ENCODE assay signal across 29 cellular contexts in the genomic region with DNA sequence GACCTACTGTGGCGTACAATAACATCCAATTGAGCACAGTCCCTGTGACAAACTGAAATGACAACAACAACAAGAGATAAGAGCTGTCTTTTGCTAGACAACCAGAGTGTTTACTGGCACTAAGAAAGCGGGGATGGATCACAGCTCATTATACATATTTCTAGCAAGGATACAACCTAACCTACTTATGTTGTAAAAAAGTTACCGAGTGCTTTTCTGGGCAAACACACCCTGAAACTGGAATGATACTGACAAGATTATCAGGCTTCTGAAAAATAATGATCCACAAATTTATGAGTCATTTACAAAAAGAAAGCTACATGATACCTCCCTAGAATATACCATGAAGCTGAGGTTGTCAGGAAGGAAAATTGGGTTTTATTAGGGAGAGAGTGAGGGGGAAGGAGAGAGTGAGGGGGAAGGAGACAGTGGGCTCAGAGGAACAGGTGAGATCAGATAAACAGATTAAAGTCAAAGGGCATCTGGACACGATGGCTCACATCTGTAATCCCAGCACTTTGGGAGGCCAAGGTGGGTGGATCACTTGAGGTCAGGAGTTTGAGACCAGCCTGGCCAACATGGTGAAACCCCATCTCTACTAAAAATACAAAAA. TPM values are rescaled to one million over a fixed set of nuclear protein-coding genes. Genes with fewer than 3 reads are reported as not detected.
"Had no signal": no experiment of that assay in that cellular context is flagged by ENCODE, and none has a peak within 500 bp of the region (broad histone marks: within the 10 kb centered on the region; RNA-seq: fewer than 3 reads in every experiment).

No MANE protein-coding gene starts in this region.

- H3K9me3 Mint-ChIP-seq: activated naive CD4-positive, alpha-beta T cell treated with anti-CD3 and anti-CD28 coated beads for 36 hours; activated naive CD8-positive, alpha-beta T cell treated with anti-CD3 and anti-CD28 coated beads for 36 hours; activated T-helper 1 cell treated with anti-CD3 and anti-CD28 coated beads, Interleukin-12 subunit alpha, Interleukin-12 subunit beta, Interleukin-2, Interleukin-4 antibody, amounts not matched to agents 30 ng/mL and 10 ng/mL and 1 ng/mL, durations not matched to agents 14 hours and 24 hours and 36 hours; naive B cell; nephron progenitor cell; stimulated activated effector memory CD8-positive, alpha-beta T cell treated with anti-CD3 and anti-CD28 coated beads, Interleukin-12 subunit alpha, Interleukin-12 subunit beta, amount 100 ng/mL, for 72 hours had no signal

- H3K4me1 Mint-ChIP-seq: activated naive CD8-positive, alpha-beta T cell treated with anti-CD3 and anti-CD28 coated beads for 36 hours; stimulated activated effector memory CD8-positive, alpha-beta T cell treated with anti-CD3 and anti-CD28 coated beads, Interleukin-12 subunit alpha, Interleukin-12 subunit beta, amount 100 ng/mL, for 72 hours had no signal

- H3K27me3 ChIP-seq: adrenal gland, body of pancreas, neutrophil, ovary, sigmoid colon, suprapubic skin, tibial artery, uterus had no signal

- H3K27me3 Mint-ChIP-seq: naive B cell, progenitor cell of endocrine pancreas had no signal

- H3K27ac Mint-ChIP-seq: activated naive CD4-positive, alpha-beta T cell treated with anti-CD3 and anti-CD28 coated beads for 36 hours; activated naive CD8-positive, alpha-beta T cell treated with anti-CD3 and anti-CD28 coated beads for 36 hours; activated T-helper 1 cell treated with anti-CD3 and anti-CD28 coated beads, Interleukin-12 subunit alpha, Interleukin-12 subunit beta, Interleukin-2, Interleukin-4 antibody, amounts not matched to agents 30 ng/mL and 10 ng/mL and 1 ng/mL, durations not matched to agents 14 hours and 24 hours and 36 hours; nephron progenitor cell; stimulated activated effector memory CD8-positive, alpha-beta T cell treated with anti-CD3 and anti-CD28 coated beads, Interleukin-12 subunit alpha, Interleukin-12 subunit beta, amount 100 ng/mL, for 72 hours had no signal

- H3K4me3 ChIP-seq: adrenal gland, body of pancreas, ovary, sigmoid colon, suprapubic skin, tibial artery, uterus had no signal

- H3K36me3 Mint-ChIP-seq: activated naive CD8-positive, alpha-beta T cell treated with anti-CD3 and anti-CD28 coated beads for 36 hours; stimulated activated effector memory CD8-positive, alpha-beta T cell treated with anti-CD3 and anti-CD28 coated beads, Interleukin-12 subunit alpha, Interleukin-12 subunit beta, amount 100 ng/mL, for 72 hours had no signal

- H3K27ac ChIP-seq: adrenal gland, body of pancreas, neutrophil, ovary, sigmoid colon, suprapubic skin, tibial artery, uterus had no signal

- H3K4me3 Mint-ChIP-seq: activated naive CD4-positive, alpha-beta T cell treated with anti-CD3 and anti-CD28 coated beads for 36 hours; activated naive CD8-positive, alpha-beta T cell treated with anti-CD3 and anti-CD28 coated beads for 36 hours; activated T-helper 1 cell treated with anti-CD3 and anti-CD28 coated beads, Interleukin-12 subunit alpha, Interleukin-12 subunit beta, Interleukin-2, Interleukin-4 antibody, amounts not matched to agents 30 ng/mL and 10 ng/mL and 1 ng/mL, durations not matched to agents 14 hours and 24 hours and 36 hours; nephron progenitor cell; stimulated activated effector memory CD8-positive, alpha-beta T cell treated with anti-CD3 and anti-CD28 coated beads, Interleukin-12 subunit alpha, Interleukin-12 subunit beta, amount 100 ng/mL, for 72 hours had no signal

- H3K9me3 ChIP-seq: adrenal gland, body of pancreas, neutrophil, ovary, sigmoid colon, suprapubic skin, tibial artery, uterus had no signal

- H3K36me3 ChIP-seq: adrenal gland, neutrophil, ovary, sigmoid colon, suprapubic skin, tibial artery, uterus had no signal

- DNase-seq: activated CD4-positive, alpha-beta T cell treated with anti-CD3 and anti-CD28 coated beads for 48 hours; activated CD4-positive, alpha-beta T cell treated with anti-CD3 and anti-CD28 coated beads, Interleukin-2, amount 50 U/mL, for 48 hours; activated CD8-positive, alpha-beta memory T cell treated with anti-CD3 and anti-CD28 coated beads, Interleukin-2, amount 50 U/mL, for 4 hours; activated effector memory CD4-positive, alpha-beta T cell treated with anti-CD3 and anti-CD28 coated beads, Interleukin-2, amount 50 U/mL, for 16 hours; activated naive CD4-positive, alpha-beta T cell treated with anti-CD3 and anti-CD28 coated beads for 36 hours; activated naive CD8-positive, alpha-beta T cell treated with anti-CD3 and anti-CD28 coated beads for 36 hours; activated T-cell treated with anti-CD3 and anti-CD28 coated beads, Interleukin-2, amount 50 U/mL, for 1 hour; adrenal gland; aorta; body of pancreas; effector memory CD4-positive, alpha-beta T cell; erythroblast; head of caudate nucleus; hippocampal formation; left cardiac atrium; naive B cell; nephron progenitor cell; ovary; sigmoid colon; small intestine; stimulated activated CD4-positive, alpha-beta T cell treated with anti-CD3 and anti-CD28 coated beads, Interleukin-4, amount 100 ng/mL, for 24 hours; tibial artery; uterus had no signal

- ATAC-seq: activated CD4-positive, CD25-positive, alpha-beta regulatory T cell treated with anti-CD3 and anti-CD28 coated beads, Interleukin-2, amount 50 U/mL, for 24 hours; body of pancreas had no signal

- H3K4me1 ChIP-seq: sigmoid colon, uterus had no signal

RNA-seq across cellular contexts. Expression of a gene that starts 20.3 kb away (rescaled TPM):
- total RNA-seq: activated T-helper 1 cell treated with anti-CD3 and anti-CD28 coated beads, Interleukin-12 subunit alpha, Interleukin-12 subunit beta, Interleukin-2, Interleukin-4 antibody, amounts not matched to agents 30 ng/mL and 10 ng/mL and 1 ng/mL, durations not matched to agents 14 hours and 24 hours and 36 hours had no signal
